ENCODE assay signal across 10 cellular contexts in the genomic region with DNA sequence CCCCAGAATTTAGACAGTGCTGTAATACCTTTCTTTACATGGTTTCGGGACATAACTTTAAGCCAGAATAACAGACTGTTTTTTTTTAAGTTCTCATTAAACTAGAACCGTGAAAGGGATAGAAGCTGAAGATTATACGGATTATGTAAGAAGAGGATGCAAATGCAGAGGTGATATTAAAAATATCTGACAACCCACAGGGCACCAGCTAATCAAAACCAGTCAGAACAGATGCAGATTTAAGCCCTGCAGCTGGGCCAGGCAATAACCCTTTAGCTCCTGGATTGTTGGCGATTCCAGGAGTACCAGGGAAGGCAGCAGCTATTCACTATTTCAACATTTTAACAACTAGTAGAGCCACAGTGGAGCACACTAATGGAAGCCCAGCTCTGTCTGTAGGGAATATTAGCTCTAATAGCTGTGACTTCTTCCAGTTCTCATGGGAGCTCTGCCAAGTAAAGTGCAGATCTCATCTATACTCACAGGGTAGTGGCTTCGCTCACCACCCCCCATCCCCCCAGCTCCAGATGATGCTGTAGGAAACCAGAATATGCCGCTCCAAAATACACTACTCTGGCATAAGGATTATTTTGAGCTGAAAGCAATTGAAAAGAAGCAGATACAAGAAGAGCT. TPM values are rescaled to one million over a fixed set of nuclear protein-coding genes. Genes with fewer than 3 reads are reported as not detected.
DNase-seq lines count a peak whose midpoint lies in the region; ATAC-seq and TF ChIP-seq lines count a peak whose summit lies in the region.
"Had no signal": no experiment of that assay in that cellular context is flagged by ENCODE, and none has a peak within 500 bp of the region (broad histone marks: within the 10 kb centered on the region; RNA-seq: fewer than 3 reads in every experiment).

No MANE protein-coding gene starts in this region.

- H3K23me2 ChIP-seq in H9 (ENCODE audit: insufficient read length, low read depth, low read length, poor library complexity, severe bottlenecking): no peaks in the 10 kb centered on the region

- H3K4me2 ChIP-seq in H9 (ENCODE audit: insufficient read depth, insufficient read length, low read length) (peak overlapping the region; percentile 19), PC-9 (peak overlapping the region; percentile 82)

- H3K4ac ChIP-seq in H9 (ENCODE audit: low read depth, low read length): no peak overlapping the region

- no peak overlapping the region for H3K27ac ChIP-seq in H9 (ENCODE audit: insufficient read length, low read depth, low read length)
- H3K27ac ChIP-seq in PC-9: peak overlapping the region; percentile 89
- no peak overlapping the region for H3K27ac ChIP-seq in esophagus muscularis mucosa (replicated peaks in 1 of 4)

- no peak overlapping the region for H2BK5ac ChIP-seq in H9 (ENCODE audit: insufficient read length, low read length)

- intact Hi-C loops in PC-9 (cut with micrococcal nuclease; ENCODE audit: unreplicated experiment): loop anchor here (1.0 kb wide), 1 partner anchor 7 kb away; no protein-coding TSS in a partner anchor
- intact Hi-C loops in esophagus muscularis mucosa (cut with DNase I): no loop called here

- H3K27me3 Mint-ChIP-seq in H9 (ENCODE audit: low read depth): peaks cover 91% of the 10 kb centered on the region

- H4K5ac ChIP-seq in H9 (ENCODE audit: insufficient read length, low read depth, low read length): no peak overlapping the region

- peaks cover 37% of the 10 kb centered on the region; the same call in 1 of the 2 replicates for H3F3A ChIP-seq in PC-9 (ENCODE audit: insufficient read depth, low read depth)

- H3K79me1 ChIP-seq in H9 (ENCODE audit: insufficient read depth, low read depth, low read length, poor library complexity, severe bottlenecking): no peaks in the 10 kb centered on the region

- H2BK15ac ChIP-seq in H9 (ENCODE audit: low read depth, low read length): no peak overlapping the region

- DNase-seq in H9 (peak; percentile 28), PC-9 (no peak), esophagus muscularis mucosa (ENCODE audit: extremely low spot score) (peak; percentile 74), skeletal muscle cell (ENCODE audit: low read depth) (no peak), NCI-H1417 treated with DMSO at 0.1 percent for 48 hours (lab: John Stamatoyannopoulos, UW) (no peak), cerebellar nuclear complex (lab: John Stamatoyannopoulos, UW) (no peak), AG08396 (ENCODE audit: low spot score) (no peak)
- DNase-seq: kidney had no signal

- H3K36me3 Mint-ChIP-seq in H9 (ENCODE audit: insufficient read depth in 1 of 3, low read depth in 3 of 3): no peaks in the 10 kb centered on the region

- H3K4me3 Mint-ChIP-seq in H9: peak overlapping the region in 1 of 2 experiments; percentile 50; a peak in 2 of 5 replicates

- H3K9ac ChIP-seq in H9 (ENCODE audit: extremely low read depth, insufficient read length, low read length): no peak overlapping the region

- H3K4me3 ChIP-seq in PC-9 (peak overlapping the region; percentile 45; the same call in 1 of the 2 replicates), esophagus muscularis mucosa (no peak overlapping the region), skeletal muscle cell (ENCODE audit: low read depth, low read length) (peak overlapping the region; percentile 24)

- H2AK5ac ChIP-seq in H9 (ENCODE audit: insufficient read length, low read length): no peak overlapping the region

- H2AFZ ChIP-seq in H9 (ENCODE audit: low read length): no peak overlapping the region
- H2AFZ ChIP-seq in PC-9: no peak overlapping the region

- H3K9me3 ChIP-seq in H9 (ENCODE audit: control insufficient read depth, low read depth, low read length) (no peaks in the 10 kb centered on the region), PC-9 (ENCODE audit: insufficient read depth, low read depth) (peaks cover 3% of the 10 kb centered on the region; the same call in 1 of the 2 replicates), esophagus muscularis mucosa (no peaks in the 10 kb centered on the region)

- POLR2A ChIA-PET in PC-9 (lab: Charles Lee; ENCODE audit: unreplicated experiment): interaction anchor here (0.6 to 1.2 kb wide), 3 partner anchors 14 to 1496 kb away, joined by 3 to 19 read pairs (median 5); a partner anchor contains a TSS

- CTCF ChIA-PET in PC-9 (lab: Charles Lee): no interaction called here

- H3K27ac Mint-ChIP-seq in H9: no peak overlapping the region; a peak in 1 of 7 replicates
- H3K27ac Mint-ChIP-seq: activated T-helper 2 cell treated with anti-CD3 and anti-CD28 coated beads, Interferon-gamma antibody, Interleukin-2, Interleukin-4, amounts not matched to agents 10 μg/mL and 5 μg/mL and 100 μg/mL, durations not matched to agents 14 hours and 24 hours and 36 hours had no signal

- H3K9me3 Mint-ChIP-seq in H9: peaks cover 0 to 22% of the 10 kb centered on the region in 2 experiments; a peak in 2 of 5 replicates
- H3K9me3 Mint-ChIP-seq: activated T-helper 2 cell treated with anti-CD3 and anti-CD28 coated beads, Interferon-gamma antibody, Interleukin-2, Interleukin-4, amounts not matched to agents 10 μg/mL and 5 μg/mL and 100 μg/mL, durations not matched to agents 14 hours and 24 hours and 36 hours had no signal

- H3K27me3 ChIP-seq in H9 (ENCODE audit: insufficient read depth, low read length): peaks cover 65% of the 10 kb centered on the region
- no peaks in the 10 kb centered on the region for H3K27me3 ChIP-seq in PC-9 (ENCODE audit: insufficient read depth, low read depth)
- no peaks in the 10 kb centered on the region for H3K27me3 ChIP-seq in esophagus muscularis mucosa

- no peak overlapping the region for H2BK120ac ChIP-seq in H9 (ENCODE audit: low read depth, low read length, poor library complexity, severe bottlenecking)

- no TSS peak for BruUV-seq in PC-9 (replicated peaks; lab: Mats Ljungman, UMichigan)

- H3K4me1 ChIP-seq in H9 (ENCODE audit: insufficient read depth, low read length): no peaks in the 10 kb centered on the region
- H3K4me1 ChIP-seq in PC-9 (replicated peaks; ENCODE audit: insufficient read depth): peaks cover 55% of the 10 kb centered on the region
- H3K4me1 ChIP-seq in esophagus muscularis mucosa: peaks cover 15 to 77% (median 65%) of the 10 kb centered on the region in 4 donors

- no peak overlapping the region for H4K91ac ChIP-seq in H9 (ENCODE audit: insufficient read length, low read depth, low read length)

- H3K18ac ChIP-seq in H9 (ENCODE audit: insufficient read length, low read depth, low read length): no peak overlapping the region

- H3K4me1 Mint-ChIP-seq in H9: peaks cover 42 to 48% of the 10 kb centered on the region in 2 experiments

- no peak overlapping the region for H3K56ac ChIP-seq in H9 (ENCODE audit: insufficient read length, low read depth, low read length)

- H3K23ac ChIP-seq in H9 (ENCODE audit: insufficient read length, low read depth, low read length): no peak overlapping the region

- TF ChIP-seq EP300 in esophagus muscularis mucosa (IDR thresholded peaks at IDR 0.05): no peak

- no peak overlapping the region for H4K8ac ChIP-seq in H9 (replicated peaks; ENCODE audit: insufficient read length, low read depth, low read length)

- H4K20me1 ChIP-seq in H9 (ENCODE audit: control insufficient read depth, insufficient read depth, insufficient read length) (no peaks in the 10 kb centered on the region), PC-9 (ENCODE audit: insufficient read depth) (no peaks in the 10 kb centered on the region)

- TF ChIP-seq POLR2A in esophagus muscularis mucosa (IDR thresholded peaks at IDR 0.05; ENCODE audit: low read depth): no peak

- H3K79me2 ChIP-seq in H9 (ENCODE audit: insufficient read depth, low read length): no peaks in the 10 kb centered on the region
- peaks cover 27% of the 10 kb centered on the region for H3K79me2 ChIP-seq in PC-9 (ENCODE audit: low read depth)

- no peak overlapping the region for H3K14ac ChIP-seq in H9 (ENCODE audit: insufficient read depth, low read length)

- TF ChIP-seq CTCF in H9 (conservative IDR thresholded peaks at IDR 0.05) (no peak), PC-9 (conservative IDR thresholded peaks at IDR 0.05) (no peak), esophagus muscularis mucosa (IDR thresholded peaks at IDR 0.05) (no peak)

- no peak overlapping the region for H2BK20ac ChIP-seq in H9 (ENCODE audit: low read depth, low read length, poor library complexity, severe bottlenecking)

- no peak overlapping the region for H3T11ph ChIP-seq in H9 (ENCODE audit: low read length)

- no peak overlapping the region for H2BK12ac ChIP-seq in H9 (ENCODE audit: insufficient read length, low read depth, low read length)

- ATAC-seq in HG03521 (IDR thresholded peaks at IDR 0.05; ENCODE audit: unreplicated experiment): no peak

- H3K9me2 ChIP-seq in PC-9 (ENCODE audit: insufficient read depth): no peaks in the 10 kb centered on the region

- no peaks in the 10 kb centered on the region for H3K36me3 ChIP-seq in PC-9 (ENCODE audit: low read depth)
- no peaks in the 10 kb centered on the region for H3K36me3 ChIP-seq in esophagus muscularis mucosa

- no CpG with 5 or more reads among the region's 6 CpGs for WGBS in H9 (ENCODE audit: extremely low coverage, insufficient read length, low lambda C conversion rate)
- WGBS in esophagus muscularis mucosa: 62% methylated on average over 6 of the region's 6 CpGs

RNA-seq across cellular contexts. Expression of a gene that starts 13.9 kb away (rescaled TPM):
- total RNA-seq in H9 (2021) (0.68 and 0.86 TPM in 2 replicates), PC-9 (2021) (34.3 and 41.1 TPM in 2 replicates), esophagus muscularis mucosa (10 to 100 TPM; 17.6 to 28.4 (median 22.9) TPM)

Comparison
In these comparisons a context has a peak if more than half of its experiments do, and no peak if none do; other contexts are left out.
1. DNase-seq: peak in H9 (single experiment) and esophagus muscularis mucosa (single experiment); none in PC-9 (0 of 2), skeletal muscle cell (single experiment), NCI-H1417 treated with DMSO at 0.1 percent for 48 hours (single experiment), cerebellar nuclear complex (0 of 2) and AG08396 (single experiment).
2. H3K4me3 ChIP-seq: peak in PC-9 (single experiment) and skeletal muscle cell (single experiment); none in esophagus muscularis mucosa (0 of 4).
3. RNA of a gene that starts 13.9 kb away (total RNA-seq): 34.3 to 41.1 TPM in PC-9 and 17.6 to 28.4 TPM in esophagus muscularis mucosa; 0.68 to 0.86 TPM in H9; every median in the first group is over 10 times any median in the second.